1 cellular context compared by ENCODE assay signal in the genomic region with DNA sequence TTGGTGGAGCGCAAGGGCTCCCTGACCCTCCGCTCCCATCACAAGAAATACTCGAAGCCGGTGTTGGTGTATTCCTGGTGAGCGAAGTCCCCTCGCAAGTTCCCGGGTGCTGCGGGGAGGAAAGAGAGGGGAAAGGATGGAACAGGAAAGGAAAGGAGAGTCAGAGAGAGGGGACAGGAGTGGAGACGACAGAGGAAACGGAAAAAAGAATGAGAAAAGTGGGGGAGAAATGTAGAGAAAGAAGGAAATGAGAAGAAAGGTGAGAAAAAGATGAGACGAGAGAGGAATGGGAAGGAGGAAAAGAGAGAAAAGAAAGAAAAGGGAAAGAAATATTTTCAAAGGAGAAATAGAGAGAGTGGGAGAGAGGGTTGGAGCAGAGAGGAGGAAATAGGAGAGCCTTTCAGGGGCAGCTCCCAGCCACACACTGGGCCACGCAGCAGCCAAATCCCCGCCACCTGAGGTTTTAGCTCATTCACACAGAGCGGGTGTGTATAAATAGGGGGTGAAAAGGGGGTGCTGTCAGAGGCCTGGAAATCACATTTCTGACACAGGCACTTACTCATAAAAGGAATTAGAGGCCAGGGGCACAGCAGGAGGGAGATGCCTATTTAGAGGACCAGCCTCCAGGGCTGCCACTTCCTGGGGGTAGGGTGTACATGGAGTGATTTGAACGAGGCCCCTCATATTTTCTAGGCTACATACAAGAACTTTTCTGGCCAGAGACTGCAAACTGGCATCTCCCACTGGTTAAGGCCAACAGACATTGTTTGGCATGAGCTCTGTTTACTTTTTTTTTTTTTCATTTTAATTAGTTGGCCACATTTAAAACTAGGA.
TF ChIP-seq lines count a peak whose summit lies in the region.

No MANE protein-coding gene starts in this region.

TF ChIP-seq in neural cell, 6 proteins besides CTCF, POLR2A, EP300 and RAD21:
- no peak for TF ChIP-seq REST (IDR thresholded peaks at IDR 0.05; ENCODE audit: borderline replicate concordance)
- TF ChIP-seq TAF1 (IDR thresholded peaks at IDR 0.05; ENCODE audit: low read depth) = no peak
- TF ChIP-seq MXI1 (conservative IDR thresholded peaks at IDR 0.05; ENCODE audit: poor library complexity, severe bottlenecking) = no peak
- TF ChIP-seq EZH2 (IDR thresholded peaks at IDR 0.05; ENCODE audit: borderline replicate concordance, insufficient read depth, low read length, poor library complexity, severe bottlenecking) = no peak
- no peak for TF ChIP-seq SMC3 (conservative IDR thresholded peaks at IDR 0.05; ENCODE audit: poor library complexity)
- no peak for TF ChIP-seq POLR2AphosphoS5 (IDR thresholded peaks at IDR 0.05)
